Comparison of ENCODE assay signal across 17 cellular contexts in the genomic region with DNA sequence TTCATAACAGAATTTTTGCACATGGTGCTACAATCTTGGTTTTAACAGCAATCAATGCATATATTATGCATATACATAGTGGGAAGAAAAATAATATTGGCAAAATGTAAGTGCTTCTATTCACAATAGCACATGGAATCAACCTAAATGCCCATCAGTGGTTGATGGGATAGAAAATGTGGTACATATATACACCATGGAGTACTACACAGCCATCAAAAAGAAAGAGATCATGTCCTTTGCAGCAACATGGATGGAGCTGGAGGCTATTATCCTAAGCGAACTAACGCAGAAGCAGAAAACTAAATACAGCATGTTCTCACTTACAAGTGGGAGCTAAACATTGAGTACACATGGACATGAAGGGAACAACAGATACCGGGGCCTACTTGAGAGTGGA. TPM values are rescaled to one million over a fixed set of nuclear protein-coding genes. Genes with fewer than 3 reads are reported as not detected.
DNase-seq lines count a peak whose midpoint lies in the region; ATAC-seq and TF ChIP-seq lines count a peak whose summit lies in the region.
"Had no signal": no experiment of that assay in that cellular context is flagged by ENCODE, and none has a peak within 500 bp of the region (broad histone marks: within the 10 kb centered on the region; RNA-seq: fewer than 3 reads in every experiment).

No MANE protein-coding gene starts in this region.

- no peak for TF ChIP-seq RAD21 in SK-N-SH (IDR thresholded peaks at IDR 0.05; ENCODE audit: low read length)

- no peak for TF ChIP-seq CTCF in SK-N-SH (IDR thresholded peaks at IDR 0.05)
- no peak for TF ChIP-seq CTCF in glutamatergic neuron (IDR thresholded peaks at IDR 0.05; ENCODE audit: partially characterized antibody, unreplicated experiment)
- TF ChIP-seq CTCF in smooth muscle cell (IDR thresholded peaks at IDR 0.05; ENCODE audit: borderline replicate concordance, insufficient read depth, poor library complexity, severe bottlenecking), result no peak

- DNase-seq in GM23248, result no peak
- no peak for DNase-seq in SK-N-SH
- no peak for DNase-seq in glutamatergic neuron
- DNase-seq in smooth muscle cell (lab: John Stamatoyannopoulos, UW; ENCODE audit: unreplicated experiment), result no peak
- DNase-seq in activated CD8-positive, alpha-beta memory T cell treated with anti-CD3 and anti-CD28 coated beads, Interleukin-2, amount 50 U/mL, for 48 hours, result no peak
- DNase-seq in foreskin melanocyte, result no peak
- DNase-seq: ACHN; BE2C; C1 segment of cervical spinal cord; CD4-positive, CD25-positive, alpha-beta regulatory T cell; CD8-positive, alpha-beta memory T cell; COR-L47 had no signal

- H3K27me3 Mint-ChIP-seq in glutamatergic neuron (ENCODE audit: unreplicated experiment), result peaks cover 5% of the 10 kb centered on the region

- H3K36me3 Mint-ChIP-seq in glutamatergic neuron (ENCODE audit: unreplicated experiment), result peaks cover 5% of the 10 kb centered on the region
- H3K36me3 Mint-ChIP-seq: CD4-positive, CD25-positive, alpha-beta regulatory T cell had no signal

- H3K9ac ChIP-seq in GM23248, result no peak overlapping the region; the same call in 1 of the 2 replicates
- H3K9ac ChIP-seq in SK-N-SH, result no peak overlapping the region
- no peak overlapping the region for H3K9ac ChIP-seq in smooth muscle cell (ENCODE audit: low read depth)

- no peaks in the 10 kb centered on the region for H3K9me3 ChIP-seq in GM23248 (ENCODE audit: low read depth)
- no peaks in the 10 kb centered on the region for H3K9me3 ChIP-seq in SK-N-SH
- no peaks in the 10 kb centered on the region for H3K9me3 ChIP-seq in smooth muscle cell (replicated peaks; ENCODE audit: low read depth)
- H3K9me3 ChIP-seq: BE2C had no signal

- no peaks in the 10 kb centered on the region for H3K36me3 ChIP-seq in GM23248 (ENCODE audit: low read depth)
- no peaks in the 10 kb centered on the region for H3K36me3 ChIP-seq in SK-N-SH (replicated peaks in 1 of 2; ENCODE audit: control insufficient read depth in 1 of 2, insufficient read depth in 2 of 2, low read length in 1 of 2)
- H3K36me3 ChIP-seq in smooth muscle cell (ENCODE audit: low read depth), result no peaks in the 10 kb centered on the region

- CTCF ChIA-PET in SK-N-SH (lab: Yijun Ruan, JAX), result interaction anchor here (1.0 to 2.5 kb wide), 7 partner anchors 9 to 70 kb away, joined by 3 to 39 read pairs (median 11); no protein-coding TSS in a partner anchor

- no peaks in the 10 kb centered on the region for H3K27me3 ChIP-seq in GM23248 (replicated peaks; ENCODE audit: insufficient read depth)
- H3K27me3 ChIP-seq in SK-N-SH (ENCODE audit: insufficient read depth), result no peaks in the 10 kb centered on the region
- H3K27me3 ChIP-seq in smooth muscle cell (ENCODE audit: low read depth), result no peaks in the 10 kb centered on the region
- H3K27me3 ChIP-seq: BE2C had no signal

- H3K79me2 ChIP-seq in GM23248 (ENCODE audit: insufficient read depth) (no peaks in the 10 kb centered on the region), SK-N-SH (ENCODE audit: insufficient read depth) (no peaks in the 10 kb centered on the region), smooth muscle cell (ENCODE audit: low read depth) (no peaks in the 10 kb centered on the region)

- H3K4me3 ChIP-seq in GM23248 (no peak overlapping the region), SK-N-SH (ENCODE audit: low read depth in 2 of 2, low read length in 1 of 2) (no peak overlapping the region), smooth muscle cell (no peak overlapping the region)
- H3K4me3 ChIP-seq: GM23338 had no signal

- H3K27ac ChIP-seq in GM23248, result peak overlapping the region; percentile 83
- H3K27ac ChIP-seq in SK-N-SH (ENCODE audit: low read depth in 2 of 2, low read length in 1 of 2), result peak overlapping the region; percentile 45 to 62; a peak in 3 of 4 replicates
- peak overlapping the region; percentile 79 for H3K27ac ChIP-seq in smooth muscle cell (ENCODE audit: low read depth)

- peaks cover 31% of the 10 kb centered on the region for H3F3A ChIP-seq in GM23248 (ENCODE audit: insufficient read depth)
- H3F3A ChIP-seq in SK-N-SH (replicated peaks; ENCODE audit: insufficient read depth), result peaks cover 22% of the 10 kb centered on the region
- H3F3A ChIP-seq in smooth muscle cell (ENCODE audit: low read depth), result no peaks in the 10 kb centered on the region

- H3K4me1 ChIP-seq in GM23248 (ENCODE audit: insufficient read depth) (peaks cover 39% of the 10 kb centered on the region), SK-N-SH (ENCODE audit: control insufficient read depth in 1 of 2, insufficient read depth in 2 of 2, low read depth in 1 of 2, low read length in 1 of 2) (peaks cover 4 to 16% of the 10 kb centered on the region in 2 experiments; a peak in 3 of 4 replicates), smooth muscle cell (ENCODE audit: low read depth) (peaks cover 7% of the 10 kb centered on the region)

- peak overlapping the region; percentile 68 for H3K27ac Mint-ChIP-seq in glutamatergic neuron (ENCODE audit: unreplicated experiment)
- H3K27ac Mint-ChIP-seq: CD4-positive, CD25-positive, alpha-beta regulatory T cell; CD8-positive, alpha-beta memory T cell; GM23338 had no signal

- POLR2A ChIA-PET in SK-N-SH (lab: Yijun Ruan, JAX), result interaction anchor here (0.7 kb wide), 1 partner anchor 604 kb away, joined by 3 read pairs; no protein-coding TSS in a partner anchor

- peaks cover 57% of the 10 kb centered on the region for H3K4me1 Mint-ChIP-seq in glutamatergic neuron (ENCODE audit: low read depth, unreplicated experiment)
- H3K4me1 Mint-ChIP-seq: CD4-positive, CD25-positive, alpha-beta regulatory T cell; CD8-positive, alpha-beta memory T cell had no signal

- H4K20me1 ChIP-seq in GM23248 (ENCODE audit: insufficient read depth) (no peaks in the 10 kb centered on the region), SK-N-SH (ENCODE audit: insufficient read depth) (no peaks in the 10 kb centered on the region), smooth muscle cell (ENCODE audit: low read depth) (no peaks in the 10 kb centered on the region)

- in situ Hi-C loops in GM23248 (cut with MboI), result no loop called here

- peaks cover 6% of the 10 kb centered on the region for H3K9me3 Mint-ChIP-seq in glutamatergic neuron (ENCODE audit: unreplicated experiment)
- H3K9me3 Mint-ChIP-seq: GM23338, HFFc6 had no signal

- H3K4me2 ChIP-seq in GM23248 (ENCODE audit: unreplicated experiment), result peak overlapping the region; percentile 58
- no peak overlapping the region for H3K4me2 ChIP-seq in SK-N-SH
- H3K4me2 ChIP-seq in smooth muscle cell, result no peak overlapping the region
- H3K4me2 ChIP-seq: GM23338 had no signal

- no peak overlapping the region for H2AFZ ChIP-seq in GM23248
- no peak overlapping the region for H2AFZ ChIP-seq in SK-N-SH (ENCODE audit: low read depth)
- H2AFZ ChIP-seq in smooth muscle cell (ENCODE audit: low read depth), result no peak overlapping the region
- H2AFZ ChIP-seq: GM23338 had no signal

- no peak overlapping the region for H3K4me3 Mint-ChIP-seq in glutamatergic neuron (ENCODE audit: unreplicated experiment)
- H3K4me3 Mint-ChIP-seq: CD4-positive, CD25-positive, alpha-beta regulatory T cell; CD8-positive, alpha-beta memory T cell; GM23338; HFFc6 had no signal

- no peak for TF ChIP-seq EP300 in SK-N-SH (IDR thresholded peaks at IDR 0.05; ENCODE audit: borderline replicate concordance in 1 of 2, low read depth in 1 of 2, low read length in 1 of 2)

- WGBS in GM23248 (ENCODE audit: low coverage in 1 of 2, low lambda C conversion rate in 2 of 2, missing lambda C conversion rate in 2 of 2), 2 experiments, result 88 to 90% methylated on average over 3 of the region's 3 CpGs
- WGBS in SK-N-SH (ENCODE audit: low lambda C conversion rate), result 96% methylated on average over 3 of the region's 3 CpGs
- 98% methylated on average over 3 of the region's 3 CpGs for WGBS in smooth muscle cell (ENCODE audit: low lambda C conversion rate)

- no peaks in the 10 kb centered on the region for H3K9me2 ChIP-seq in GM23248 (ENCODE audit: insufficient read depth)
- H3K9me2 ChIP-seq in SK-N-SH, result no peaks in the 10 kb centered on the region

- ATAC-seq in HG02623 (IDR thresholded peaks at IDR 0.05; ENCODE audit: unreplicated experiment), result no peak
- ATAC-seq: GM23338 had no signal

TF ChIP-seq in SK-N-SH, 30 proteins besides CTCF, POLR2A, EP300 and RAD21 (continues in another document):
- TF ChIP-seq YY1 (IDR thresholded peaks at IDR 0.05; ENCODE audit: low read depth), result no peak
- TF ChIP-seq, protein P1, sequence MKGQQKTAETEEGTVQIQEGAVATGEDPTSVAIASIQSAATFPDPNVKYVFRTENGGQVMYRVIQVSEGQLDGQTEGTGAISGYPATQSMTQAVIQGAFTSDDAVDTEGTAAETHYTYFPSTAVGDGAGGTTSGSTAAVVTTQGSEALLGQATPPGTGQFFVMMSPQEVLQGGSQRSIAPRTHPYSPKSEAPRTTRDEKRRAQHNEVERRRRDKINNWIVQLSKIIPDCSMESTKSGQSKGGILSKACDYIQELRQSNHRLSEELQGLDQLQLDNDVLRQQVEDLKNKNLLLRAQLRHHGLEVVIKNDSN (IDR thresholded peaks at IDR 0.05; ENCODE audit: borderline replicate concordance, low read depth), result no peak
- TF ChIP-seq JUND (IDR thresholded peaks at IDR 0.05), result no peak
- TF ChIP-seq, protein P2, sequence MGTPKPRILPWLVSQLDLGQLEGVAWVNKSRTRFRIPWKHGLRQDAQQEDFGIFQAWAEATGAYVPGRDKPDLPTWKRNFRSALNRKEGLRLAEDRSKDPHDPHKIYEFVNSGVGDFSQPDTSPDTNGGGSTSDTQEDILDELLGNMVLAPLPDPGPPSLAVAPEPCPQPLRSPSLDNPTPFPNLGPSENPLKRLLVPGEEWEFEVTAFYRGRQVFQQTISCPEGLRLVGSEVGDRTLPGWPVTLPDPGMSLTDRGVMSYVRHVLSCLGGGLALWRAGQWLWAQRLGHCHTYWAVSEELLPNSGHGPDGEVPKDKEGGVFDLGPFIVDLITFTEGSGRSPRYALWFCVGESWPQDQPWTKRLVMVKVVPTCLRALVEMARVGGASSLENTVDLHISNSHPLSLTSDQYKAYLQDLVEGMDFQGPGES (IDR thresholded peaks at IDR 0.05; ENCODE audit: low read depth, low read length), result no peak
- TF ChIP-seq, protein P3, sequence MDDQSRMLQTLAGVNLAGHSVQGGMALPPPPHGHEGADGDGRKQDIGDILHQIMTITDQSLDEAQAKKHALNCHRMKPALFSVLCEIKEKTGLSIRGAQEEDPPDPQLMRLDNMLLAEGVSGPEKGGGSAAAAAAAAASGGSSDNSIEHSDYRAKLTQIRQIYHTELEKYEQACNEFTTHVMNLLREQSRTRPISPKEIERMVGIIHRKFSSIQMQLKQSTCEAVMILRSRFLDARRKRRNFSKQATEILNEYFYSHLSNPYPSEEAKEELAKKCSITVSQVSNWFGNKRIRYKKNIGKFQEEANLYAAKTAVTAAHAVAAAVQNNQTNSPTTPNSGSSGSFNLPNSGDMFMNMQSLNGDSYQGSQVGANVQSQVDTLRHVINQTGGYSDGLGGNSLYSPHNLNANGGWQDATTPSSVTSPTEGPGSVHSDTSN (IDR thresholded peaks at IDR 0.05), result no peak

RNA-seq across cellular contexts. Expression of a gene that starts 37.2 kb away (rescaled TPM):
- not detected in 2 replicates for total RNA-seq in GM23248 (2014; rRNA removed; shearing (Covaris generic))
- not detected in 2 replicates for polyA plus RNA-seq in GM23248 (2016; fragmentation: Nextera tagmentation; extraction: Ambion mirVana)
- 3.6 and 4.7 TPM in 2 replicates for polyA plus RNA-seq in SK-N-SH (2012; rRNA removed)
- polyA plus RNA-seq in SK-N-SH (2012; cell fraction: cytosol; rRNA removed), result 2.6 and 4.2 TPM in 2 replicates
- 5.8 and 10.6 TPM in 2 replicates for polyA plus RNA-seq in SK-N-SH (2012; cell fraction: nucleus; rRNA removed)
- total RNA-seq in glutamatergic neuron (ENCODE audit: unreplicated experiment), result 161 TPM
- total RNA-seq in smooth muscle cell, result not detected in 2 replicates
- 0.10 TPM in 1 of 2 replicates, not detected in the other for polyA plus RNA-seq in smooth muscle cell
- total RNA-seq: A172; CD4-positive, CD25-positive, alpha-beta regulatory T cell; CD8-positive, alpha-beta memory T cell; HFFc6; HT-29 had no signal
- polyA plus RNA-seq: CD4-positive, CD25-positive, alpha-beta regulatory T cell; CD8-positive, alpha-beta memory T cell; GM23338 had no signal

Comparison
In these comparisons a context has a peak if more than half of its experiments do, and no peak if none do; other contexts are left out.
1. RNA of a gene that starts 37.2 kb away (total RNA-seq): 161 TPM in glutamatergic neuron (single experiment); not detected in GM23248 and not detected in smooth muscle cell; every median in the first group is over 100 times any median in the second.
2. Peak in every context shown above with its lines, with median percentiles within 50 percentile points of each other: H3K27ac ChIP-seq.